Comparison of ENCODE assay signal across 21 cellular contexts in the genomic region with DNA sequence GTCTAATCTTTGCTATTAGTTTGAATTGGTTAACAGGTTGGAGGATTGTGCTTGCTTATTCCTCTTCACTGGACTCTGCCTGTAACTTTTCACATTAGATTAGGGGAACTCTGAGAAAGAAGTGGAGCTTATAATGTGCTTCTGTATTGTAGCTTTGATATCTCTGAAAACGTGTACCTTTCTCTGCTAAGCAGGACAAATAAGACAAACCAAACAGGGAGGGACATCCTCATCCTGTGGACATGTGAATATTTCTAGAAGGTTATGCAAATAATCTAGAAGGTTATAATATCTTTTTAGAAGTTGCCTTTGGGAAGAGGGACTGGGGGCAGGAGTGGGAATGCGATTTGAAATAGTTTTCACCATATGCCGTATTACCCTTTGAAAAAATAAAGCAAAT.
"Had no signal": no experiment of that assay in that cellular context is flagged by ENCODE, and none has a peak within 500 bp of the region (broad histone marks: within the 10 kb centered on the region; RNA-seq: fewer than 3 reads in every experiment).

No MANE protein-coding gene starts in this region.

- H3K36me3 Mint-ChIP-seq: brain, naive B cell had no signal

- H3K9me3 Mint-ChIP-seq: activated naive CD4-positive, alpha-beta T cell treated with anti-CD3 and anti-CD28 coated beads, Interleukin-2, amount 50 U/mL, for 72 hours; brain; dendritic cell treated with granulocyte-macrophage colony-stimulating factor and Interleukin-4, amounts not matched to agents 40 ng/mL and 50 ng/mL, for 4 days had no signal

- H3K4me3 ChIP-seq: hepatocyte, left lung, lung, spleen, thoracic aorta, upper lobe of left lung had no signal

- H3K27ac Mint-ChIP-seq: brain; dendritic cell treated with granulocyte-macrophage colony-stimulating factor and Interleukin-4, amounts not matched to agents 40 ng/mL and 50 ng/mL, for 4 days had no signal

- H3K4me3 Mint-ChIP-seq: brain; dendritic cell treated with granulocyte-macrophage colony-stimulating factor and Interleukin-4, amounts not matched to agents 40 ng/mL and 50 ng/mL, for 4 days had no signal

- DNase-seq: activated CD4-positive, CD25-positive, alpha-beta regulatory T cell treated with anti-CD3 and anti-CD28 coated beads, Interleukin-2, amount 50 U/mL, for 72 hours; activated CD8-positive, alpha-beta memory T cell treated with anti-CD3 and anti-CD28 coated beads, Interleukin-2, amount 50 U/mL, for 4 hours; activated gamma-delta T cell; aorta; effector CD8-positive, alpha-beta T cell; foreskin melanocyte; kidney glomerular epithelial cell; left lung; naive B cell; retina; spleen; stimulated activated CD4-positive, alpha-beta T cell treated with anti-CD3 and anti-CD28 coated beads, Interleukin-4, amount 100 ng/mL, for 1 hour; stimulated activated naive CD4-positive, alpha-beta T cell treated with Interleukin-2 at 50 U/mL for 16 hours; upper lobe of left lung; WERI-Rb-1 had no signal

- H3K4me1 ChIP-seq: left lung, upper lobe of left lung had no signal

- H3K27me3 Mint-ChIP-seq: dendritic cell treated with granulocyte-macrophage colony-stimulating factor and Interleukin-4, amounts not matched to agents 40 ng/mL and 50 ng/mL, for 4 days; naive B cell had no signal

- H3K27me3 ChIP-seq: hepatocyte, left lung, spleen, upper lobe of left lung had no signal

- ATAC-seq: activated naive CD4-positive, alpha-beta T cell treated with anti-CD3 and anti-CD28 coated beads, Interleukin-2, amount 50 U/mL, for 72 hours; left lung had no signal

- H3K27ac ChIP-seq: hepatocyte, left lung, spleen, thoracic aorta, upper lobe of left lung, WERI-Rb-1 had no signal
